10 cellular contexts compared by ENCODE assay signal in genomic region chr20:56249244-56249955, GRCh38. TPM values are rescaled to one million over a fixed set of nuclear protein-coding genes. Genes with fewer than 3 reads are reported as not detected.
DNase-seq lines count a peak whose midpoint lies in the region; ATAC-seq, FAIRE-seq and TF ChIP-seq lines count a peak whose summit lies in the region.
"Had no signal": no experiment of that assay in that cellular context is flagged by ENCODE, and none has a peak within 500 bp of the region (broad histone marks: within the 10 kb centered on the region; RNA-seq: fewer than 3 reads in every experiment).

No MANE protein-coding gene starts in this region.

- no peaks in the 10 kb centered on the region for H3K4me1 ChIP-seq in kidney (ENCODE audit: control insufficient read depth in 1 of 2, insufficient read depth in 1 of 2, low read depth in 1 of 2, low read length in 2 of 2)

- H3K4me3 Mint-ChIP-seq in T-helper 2 cell treated with Interferon-gamma antibody and Interleukin-4, amounts not matched to agents 5 μg/mL and 100 μg/mL, for 36 hours, result no peak overlapping the region
- H3K4me3 Mint-ChIP-seq: activated naive CD4-positive, alpha-beta T cell treated with anti-CD3 and anti-CD28 coated beads, Interleukin-2, amount 50 U/mL, for 24 hours had no signal

- H3K9ac ChIP-seq in kidney (ENCODE audit: low read length in 2 of 2), result no peak overlapping the region

- TF ChIP-seq CTCF in kidney (IDR thresholded peaks at IDR 0.05; ENCODE audit: borderline replicate concordance, extremely low read depth, insufficient read depth), result peak; percentile 28

- no peak overlapping the region for H3K4me3 ChIP-seq in kidney (ENCODE audit: low read length in 2 of 2)

- no peak for FAIRE-seq in kidney (lab: Jason Lieb, UNC)

- no peaks in the 10 kb centered on the region for H3K4me1 Mint-ChIP-seq in T-helper 2 cell treated with Interferon-gamma antibody and Interleukin-4, amounts not matched to agents 5 μg/mL and 100 μg/mL, for 36 hours (ENCODE audit: low read depth)
- H3K4me1 Mint-ChIP-seq: activated naive CD4-positive, alpha-beta T cell treated with anti-CD3 and anti-CD28 coated beads, Interleukin-2, amount 50 U/mL, for 24 hours had no signal

- H3K27ac Mint-ChIP-seq in T-helper 2 cell treated with Interferon-gamma antibody and Interleukin-4, amounts not matched to agents 5 μg/mL and 100 μg/mL, for 36 hours, result no peak overlapping the region
- H3K27ac Mint-ChIP-seq: activated naive CD4-positive, alpha-beta T cell treated with anti-CD3 and anti-CD28 coated beads, Interleukin-2, amount 50 U/mL, for 24 hours had no signal

- peak; percentile 31 for DNase-seq in activated CD4-positive, CD25-positive, alpha-beta regulatory T cell treated with anti-CD3 and anti-CD28 coated beads, Interleukin-2, amount 50 U/mL, for 72 hours
- peak; percentile 7 for DNase-seq in T-helper 2 cell treated with Interferon-gamma antibody and Interleukin-4, amounts not matched to agents 5 μg/mL and 100 μg/mL, for 36 hours (ENCODE audit: low spot score)
- DNase-seq in kidney (no peak), NCI-H2171 treated with DMSO at 0.1 percent for 48 hours (lab: John Stamatoyannopoulos, UW) (no peak)

- H3K36me3 ChIP-seq in kidney (ENCODE audit: control insufficient read depth in 1 of 2, insufficient read depth in 2 of 2, low read length in 2 of 2), result no peaks in the 10 kb centered on the region

- intact Hi-C loops in kidney (cut with DNase I), result no loop called here

- H3K9me3 Mint-ChIP-seq in T-helper 2 cell treated with Interferon-gamma antibody and Interleukin-4, amounts not matched to agents 5 μg/mL and 100 μg/mL, for 36 hours, result no peaks in the 10 kb centered on the region
- H3K9me3 Mint-ChIP-seq: activated naive CD4-positive, alpha-beta T cell treated with anti-CD3 and anti-CD28 coated beads, Interleukin-2, amount 50 U/mL, for 24 hours had no signal

- no peak overlapping the region for H3K27ac ChIP-seq in kidney (ENCODE audit: low read depth in 2 of 2, low read length in 2 of 2)

- H3K36me3 Mint-ChIP-seq in T-helper 2 cell treated with Interferon-gamma antibody and Interleukin-4, amounts not matched to agents 5 μg/mL and 100 μg/mL, for 36 hours (ENCODE audit: low read depth), result no peaks in the 10 kb centered on the region
- H3K36me3 Mint-ChIP-seq: activated naive CD4-positive, alpha-beta T cell treated with anti-CD3 and anti-CD28 coated beads, Interleukin-2, amount 50 U/mL, for 24 hours had no signal

- peaks cover 5% of the 10 kb centered on the region for H3K27me3 Mint-ChIP-seq in T-helper 2 cell treated with Interferon-gamma antibody and Interleukin-4, amounts not matched to agents 5 μg/mL and 100 μg/mL, for 36 hours (ENCODE audit: low read depth)

- ATAC-seq in activated CD4-positive, CD25-positive, alpha-beta regulatory T cell treated with anti-CD3 and anti-CD28 coated beads, Interleukin-2, amount 50 U/mL, for 24 hours, result no peak
- ATAC-seq in HG03159 (IDR thresholded peaks at IDR 0.05; ENCODE audit: unreplicated experiment), result peak; percentile 56
- no peak for ATAC-seq in HG03460 (IDR thresholded peaks at IDR 0.05; ENCODE audit: unreplicated experiment)
- no peak for ATAC-seq in HG03097 (IDR thresholded peaks at IDR 0.05; ENCODE audit: low FRiP score, unreplicated experiment)

- no peaks in the 10 kb centered on the region for H3K9me3 ChIP-seq in kidney (ENCODE audit: control insufficient read depth in 1 of 2, low read length in 2 of 2)

RNA-seq across cellular contexts. Expression of gene MC3R, which starts 0.9 kb away (rescaled TPM):
- total RNA-seq in kidney, result not detected
- not detected for polyA plus RNA-seq in kidney (ENCODE audit: insufficient read depth, low read depth, low replicate concordance)
- total RNA-seq: pulmonary artery endothelial cell had no signal

Comparison
In these comparisons a context has a peak if more than half of its experiments do, and no peak if none do; other contexts are left out.
1. DNase-seq: peak in activated CD4-positive, CD25-positive, alpha-beta regulatory T cell treated with anti-CD3 and anti-CD28 coated beads, Interleukin-2, amount 50 U/mL, for 72 hours (single experiment) and T-helper 2 cell treated with Interferon-gamma antibody and Interleukin-4, amounts not matched to agents 5 μg/mL and 100 μg/mL, for 36 hours (single experiment); none in kidney (single experiment) and NCI-H2171 treated with DMSO at 0.1 percent for 48 hours (single experiment).